ENCODE assay signal across 13 cellular contexts in genomic region chr14:104969741-104970230, GRCh38. TPM values are rescaled to one million over a fixed set of nuclear protein-coding genes. Genes with fewer than 3 reads are reported as not detected.
DNase-seq lines count a peak whose midpoint lies in the region; ATAC-seq, FAIRE-seq and TF ChIP-seq lines count a peak whose summit lies in the region.
"Had no signal": no experiment of that assay in that cellular context is flagged by ENCODE, and none has a peak within 500 bp of the region (broad histone marks: within the 10 kb centered on the region; RNA-seq: fewer than 3 reads in every experiment).

No MANE protein-coding gene starts in this region.

- H4K20me1 ChIP-seq in SK-N-SH (ENCODE audit: insufficient read depth) (no peaks in the 10 kb centered on the region), endothelial cell of umbilical vein (replicated peaks; ENCODE audit: control insufficient read depth, extremely low read depth, insufficient read depth, low read length) (no peaks in the 10 kb centered on the region)

- no peaks in the 10 kb centered on the region for H3K9me2 ChIP-seq in SK-N-SH

- H3K27me3 ChIP-seq in SK-N-SH (ENCODE audit: insufficient read depth) (no peaks in the 10 kb centered on the region), endothelial cell of umbilical vein (ENCODE audit: control insufficient read depth in 2 of 2, insufficient read depth in 2 of 2, low read length in 2 of 2) (no peaks in the 10 kb centered on the region), muscle layer of colon (ENCODE audit: control insufficient read depth in 1 of 2, insufficient read depth in 2 of 2, low read length in 2 of 2) (no peaks in the 10 kb centered on the region), transverse colon (peaks cover 37% of the 10 kb centered on the region)

- peak overlapping the region; percentile 90 for H3K4me2 ChIP-seq in SK-N-SH
- peak overlapping the region; percentile 66 for H3K4me2 ChIP-seq in endothelial cell of umbilical vein (ENCODE audit: insufficient read depth, low read length)

- H3F3A ChIP-seq in SK-N-SH (replicated peaks; ENCODE audit: insufficient read depth) = peaks cover 15% of the 10 kb centered on the region

- TF ChIP-seq POLR2A in endothelial cell of umbilical vein (IDR thresholded peaks at IDR 0.05; ENCODE audit: low read depth, low read length) (no peak), transverse colon (IDR thresholded peaks at IDR 0.05) (no peak)

- peaks cover 74% of the 10 kb centered on the region; the same call in 1 of the 2 replicates for H3K79me2 ChIP-seq in SK-N-SH (ENCODE audit: insufficient read depth)
- peaks cover 38% of the 10 kb centered on the region for H3K79me2 ChIP-seq in endothelial cell of umbilical vein (ENCODE audit: control insufficient read depth, insufficient read depth, low read length)

- no peak for TF ChIP-seq EP300 in SK-N-SH (IDR thresholded peaks at IDR 0.05; ENCODE audit: borderline replicate concordance in 1 of 2, low read depth in 1 of 2, low read length in 1 of 2)
- no peak for TF ChIP-seq EP300 in transverse colon (IDR thresholded peaks at IDR 0.05; ENCODE audit: low read depth)

- peaks cover 36 to 51% of the 10 kb centered on the region in 2 experiments; a peak in 3 of 4 replicates for H3K4me1 ChIP-seq in SK-N-SH (ENCODE audit: control insufficient read depth in 1 of 2, insufficient read depth in 2 of 2, low read depth in 1 of 2, low read length in 1 of 2)
- peaks cover 79% of the 10 kb centered on the region for H3K4me1 ChIP-seq in endothelial cell of umbilical vein (ENCODE audit: control insufficient read depth, extremely low read depth, insufficient read depth, low read length)
- peaks cover 73% of the 10 kb centered on the region for H3K4me1 ChIP-seq in muscle layer of colon (ENCODE audit: insufficient read depth, low read length)
- peaks cover 40 to 69% (median 56%) of the 10 kb centered on the region in 4 donors for H3K4me1 ChIP-seq in transverse colon

- dilution Hi-C loops in endothelial cell of umbilical vein (cut with MboI; ENCODE audit: extremely low pct_ligation_motif_present, low sequenced_read_pairs) = no loop called here

- H3K9ac ChIP-seq in SK-N-SH (peak overlapping the region; percentile 67), endothelial cell of umbilical vein (replicated peaks; ENCODE audit: extremely low read depth, insufficient read depth, low read length) (peak overlapping the region; percentile 32), muscle layer of colon (ENCODE audit: low read length) (peak overlapping the region; percentile 96)

- no peak for ATAC-seq in SK-N-SH treated with all-trans-retinoic acid at 6 μM for 48 hours
- ATAC-seq: activated CD4-positive, alpha-beta T cell treated with anti-CD3 and anti-CD28 coated beads for 36 hours had no signal

- no peaks in the 10 kb centered on the region for H3K9me3 ChIP-seq in SK-N-SH
- no peaks in the 10 kb centered on the region for H3K9me3 ChIP-seq in endothelial cell of umbilical vein (replicated peaks; ENCODE audit: control insufficient read depth, insufficient read depth, low read length)
- no peaks in the 10 kb centered on the region for H3K9me3 ChIP-seq in muscle layer of colon (ENCODE audit: low read length)
- H3K9me3 ChIP-seq in transverse colon = no peaks in the 10 kb centered on the region

- peak overlapping the region; percentile 29 to 51; a peak in 3 of 4 replicates for H3K4me3 ChIP-seq in SK-N-SH (ENCODE audit: low read depth in 2 of 2, low read length in 1 of 2)
- peak overlapping the region; percentile 24 to 59 (median 41) for H3K4me3 ChIP-seq in endothelial cell of umbilical vein (replicated peaks in 1 of 3; ENCODE audit: insufficient read depth in 1 of 3, low read depth in 1 of 3, low read length in 3 of 3)
- H3K4me3 ChIP-seq in muscle layer of colon (ENCODE audit: low read depth in 1 of 2, low read length in 2 of 2) = peak overlapping the region; percentile 65 to 82
- H3K4me3 ChIP-seq in transverse colon = peak overlapping the region; percentile 24 to 32 (median 30)

- peak overlapping the region; percentile 49; the same call in 1 of the 2 replicates for H2AFZ ChIP-seq in SK-N-SH (ENCODE audit: low read depth)
- no peak overlapping the region for H2AFZ ChIP-seq in endothelial cell of umbilical vein (ENCODE audit: low read depth, low read length)

- H3K27ac ChIP-seq in SK-N-SH (ENCODE audit: low read depth in 2 of 2, low read length in 1 of 2) (peak overlapping the region in 1 of 2 experiments; percentile 93; a peak in 2 of 4 replicates), endothelial cell of umbilical vein (ENCODE audit: insufficient read depth, low read depth, low read length) (peak overlapping the region; percentile 89), muscle layer of colon (ENCODE audit: low read depth, low read length) (peak overlapping the region; percentile 96), transverse colon (peak overlapping the region; percentile 80 to 92 (median 88))
- H3K27ac ChIP-seq: 22Rv1 had no signal

- no peak for DNase-seq in SK-N-SH
- DNase-seq in endothelial cell of umbilical vein (ENCODE audit: low read depth, low spot score) = no peak
- no peak for DNase-seq in transverse colon
- no peak for DNase-seq in activated CD8-positive, alpha-beta memory T cell treated with anti-CD3 and anti-CD28 coated beads, Interleukin-2, amount 50 U/mL, for 48 hours
- DNase-seq in globus pallidus (ENCODE audit: low spot score) = no peak
- DNase-seq in OCI-M2 (lab: John Stamatoyannopoulos, UW; ENCODE audit: unreplicated experiment) = no peak
- DNase-seq: activated CD4-positive, alpha-beta T cell treated with anti-CD3 and anti-CD28 coated beads for 36 hours; NCI-H1417 treated with DMSO at 0.1 percent for 48 hours; NCI-H748 treated with DMSO at 0.1 percent for 48 hours had no signal

- CTCF ChIA-PET in SK-N-SH (lab: Yijun Ruan, JAX) (interaction anchor here (0.7 to 11.2 kb wide), 8 partner anchors 35 to 236 kb away, joined by 3 to 284 read pairs (median 5); partner anchors contain the start of gene CDCA4), endothelial cell of umbilical vein (lab: Charles Lee) (interaction anchor here (0.6 to 3.2 kb wide), 17 partner anchors 10 to 201 kb away, joined by 3 to 39 read pairs (median 3); partner anchors contain the start of gene CDCA4)

- no TSS peak for BruUV-seq in endothelial cell of umbilical vein (replicated peaks; lab: Mats Ljungman, UMichigan)

- no peak for TF ChIP-seq RAD21 in SK-N-SH (IDR thresholded peaks at IDR 0.05; ENCODE audit: low read length)

- TF ChIP-seq CTCF in SK-N-SH (IDR thresholded peaks at IDR 0.05) = no peak
- no peak for TF ChIP-seq CTCF in endothelial cell of umbilical vein (IDR thresholded peaks at IDR 0.05; ENCODE audit: extremely low read depth in 1 of 2, insufficient read depth in 1 of 2, low read depth in 1 of 2, low read length in 2 of 2)
- no peak for TF ChIP-seq CTCF in transverse colon (IDR thresholded peaks at IDR 0.05)

- POLR2A ChIA-PET in SK-N-SH (lab: Yijun Ruan, JAX) (no interaction called here), endothelial cell of umbilical vein (lab: Charles Lee) (interaction anchor here (1.4 kb wide), 1 partner anchor 12 kb away, joined by 3 read pairs; no protein-coding TSS in a partner anchor)

- 90% methylated on average over 6 of the region's 10 CpGs for WGBS in SK-N-SH (ENCODE audit: low lambda C conversion rate)
- WGBS in transverse colon (ENCODE audit: low coverage in 1 of 2), 2 donors = 86% methylated on average over 8 of the region's 10 CpGs; no CpG with 5 or more reads in 1 of the 2 donors

- H3K36me3 ChIP-seq in SK-N-SH (replicated peaks in 1 of 2; ENCODE audit: control insufficient read depth in 1 of 2, insufficient read depth in 2 of 2, low read length in 1 of 2) = no peaks in the 10 kb centered on the region
- H3K36me3 ChIP-seq in endothelial cell of umbilical vein (ENCODE audit: control insufficient read depth in 2 of 2, extremely low read depth in 1 of 2, insufficient read depth in 2 of 2, low read length in 2 of 2) = no peaks in the 10 kb centered on the region
- H3K36me3 ChIP-seq in muscle layer of colon (ENCODE audit: insufficient read depth, low read length) = no peaks in the 10 kb centered on the region
- H3K36me3 ChIP-seq in transverse colon = no peaks in the 10 kb centered on the region

- in situ Hi-C loops in transverse colon (cut with MboI; ENCODE audit: low pct_ligation_motif_present in 1 of 4, low pct_unique_long_range_greater_than_20kb in 1 of 4, low sequenced_read_pairs in 3 of 4) = loop anchor here in 2 of 4 donors (5.0 to 10.0 kb wide), 2 partner anchors 73 to 75 kb away; no protein-coding TSS in a partner anchor

- FAIRE-seq in endothelial cell of umbilical vein (lab: Jason Lieb, UNC) = no peak

- H3K9me1 ChIP-seq in endothelial cell of umbilical vein (replicated peaks; ENCODE audit: control insufficient read depth, extremely low read depth, insufficient read depth, low read length) = no peaks in the 10 kb centered on the region

- intact Hi-C loops in endothelial cell of umbilical vein (cut with micrococcal nuclease) = loop anchor here (1.0 to 10.0 kb wide), 3 partner anchors 36 to 205 kb away; partner anchors contain the start of gene JAG2
- intact Hi-C loops in transverse colon (cut with DNase I; ENCODE audit: low total_unique reads) = no loop called here

RNA-seq across cellular contexts. Expression of gene AHNAK2, which starts 8.4 kb away (rescaled TPM):
- polyA plus RNA-seq in SK-N-SH (2012; rRNA removed) (33.5 and 36.6 TPM in 2 replicates), endothelial cell of umbilical vein (16.6 and 17.7 TPM in 2 replicates)
- 22.9 and 24.7 TPM in 2 replicates for polyA plus RNA-seq in SK-N-SH (2012; cell fraction: cytosol; rRNA removed)
- polyA plus RNA-seq in SK-N-SH (2012; cell fraction: nucleus; rRNA removed) = 70.6 and 92.7 TPM in 2 replicates
- total RNA-seq in endothelial cell of umbilical vein (68.7 and 81.9 TPM in 2 replicates), transverse colon (10 to 100 TPM; 19.4 to 75.2 (median 28.5) TPM)
- polyA plus RNA-seq in endothelial cell of umbilical vein (2011; cell fraction: cytosol; rRNA removed) = 20.2 and 20.8 TPM in 2 replicates
- 86.6 and 90.9 TPM in 2 replicates for polyA plus RNA-seq in endothelial cell of umbilical vein (2011; cell fraction: nucleus; rRNA removed)
- 76.1 and 85.2 TPM in 2 replicates for polyA plus RNA-seq in endothelial cell of umbilical vein (2012)
- polyA minus RNA-seq in endothelial cell of umbilical vein = 72.8 and 76.9 TPM in 2 replicates
- polyA minus RNA-seq in endothelial cell of umbilical vein (2011; cell fraction: cytosol; rRNA and poly(A)+ RNA removed) = 25.0 TPM
- 87.1 and 88.1 TPM in 2 replicates for polyA minus RNA-seq in endothelial cell of umbilical vein (2011; cell fraction: nucleus; rRNA and poly(A)+ RNA removed)

RNA-seq across cellular contexts. Expression of gene CLBA1, which starts 15.8 kb away (rescaled TPM):
- 18.5 and 21.4 TPM in 2 replicates for polyA plus RNA-seq in SK-N-SH (2012; rRNA removed)
- polyA plus RNA-seq in SK-N-SH (2012; cell fraction: cytosol; rRNA removed) = 15.0 and 15.3 TPM in 2 replicates
- polyA plus RNA-seq in SK-N-SH (2012; cell fraction: nucleus; rRNA removed) = 72.4 and 86.2 TPM in 2 replicates
- total RNA-seq in endothelial cell of umbilical vein = 5.3 and 5.6 TPM in 2 replicates
- 4.9 and 5.2 TPM in 2 replicates for polyA plus RNA-seq in endothelial cell of umbilical vein
- polyA plus RNA-seq in endothelial cell of umbilical vein (2011; cell fraction: cytosol; rRNA removed) = 4.7 and 5.5 TPM in 2 replicates
- polyA plus RNA-seq in endothelial cell of umbilical vein (2011; cell fraction: nucleus; rRNA removed) = 8.2 and 8.8 TPM in 2 replicates
- 3.3 and 4.7 TPM in 2 replicates for polyA plus RNA-seq in endothelial cell of umbilical vein (2012)
- polyA minus RNA-seq in endothelial cell of umbilical vein = 2.5 and 3.0 TPM in 2 replicates
- polyA minus RNA-seq in endothelial cell of umbilical vein (2011; cell fraction: cytosol; rRNA and poly(A)+ RNA removed) = 5.3 TPM
- 2.5 and 3.0 TPM in 2 replicates for polyA minus RNA-seq in endothelial cell of umbilical vein (2011; cell fraction: nucleus; rRNA and poly(A)+ RNA removed)
- total RNA-seq in transverse colon = 1 to 10 TPM in 3 of 4 donors, under 1 TPM in 1; 0.40 to 6.7 (median 5.3) TPM

RNA-seq across cellular contexts. Expression of gene PLD4, which starts 45.1 kb away (rescaled TPM):
- polyA plus RNA-seq in SK-N-SH (2012; rRNA removed) (0.02 TPM in 2 replicates), endothelial cell of umbilical vein (0.01 and 0.03 TPM in 2 replicates)
- polyA plus RNA-seq in SK-N-SH (2012; cell fraction: cytosol; rRNA removed) = not detected in 2 replicates
- polyA plus RNA-seq in SK-N-SH (2012; cell fraction: nucleus; rRNA removed) = 0.14 and 0.19 TPM in 2 replicates
- total RNA-seq in endothelial cell of umbilical vein (0.05 and 0.11 TPM in 2 replicates), transverse colon (1 to 10 TPM in 2 of 4 donors, not detected in 2; 1.1 TPM)
- 0.01 TPM in 1 of 2 replicates, not detected in the other for polyA plus RNA-seq in endothelial cell of umbilical vein (2011; cell fraction: cytosol; rRNA removed)
- polyA plus RNA-seq in endothelial cell of umbilical vein (2011; cell fraction: nucleus; rRNA removed) = 0.11 and 0.18 TPM in 2 replicates
- not detected in 2 replicates for polyA plus RNA-seq in endothelial cell of umbilical vein (2012)
- 0.11 and 0.15 TPM in 2 replicates for polyA minus RNA-seq in endothelial cell of umbilical vein
- polyA minus RNA-seq in endothelial cell of umbilical vein (2011; cell fraction: cytosol; rRNA and poly(A)+ RNA removed) = not detected
- polyA minus RNA-seq in endothelial cell of umbilical vein (2011; cell fraction: nucleus; rRNA and poly(A)+ RNA removed) = 0.14 TPM in 1 of 2 replicates, not detected in the other
- total RNA-seq: activated CD4-positive, alpha-beta T cell treated with anti-CD3 and anti-CD28 coated beads for 36 hours; H9 had no signal

RNA-seq across cellular contexts. Expression of gene CDCA4, which starts 51.1 kb away (rescaled TPM):
- polyA plus RNA-seq in SK-N-SH (2012; rRNA removed) (23.7 and 26.8 TPM in 2 replicates), endothelial cell of umbilical vein (29.9 and 35.5 TPM in 2 replicates)
- 15.1 and 21.2 TPM in 2 replicates for polyA plus RNA-seq in SK-N-SH (2012; cell fraction: cytosol; rRNA removed)
- polyA plus RNA-seq in SK-N-SH (2012; cell fraction: nucleus; rRNA removed) = 15.7 and 19.5 TPM in 2 replicates
- total RNA-seq in endothelial cell of umbilical vein (44.5 and 46.3 TPM in 2 replicates), transverse colon (1 to 10 TPM in 3 of 4 donors, under 1 TPM in 1; 0.80 to 7.5 (median 4.5) TPM)
- polyA plus RNA-seq in endothelial cell of umbilical vein (2011; cell fraction: cytosol; rRNA removed) = 25.0 and 29.3 TPM in 2 replicates
- polyA plus RNA-seq in endothelial cell of umbilical vein (2011; cell fraction: nucleus; rRNA removed) = 16.5 and 17.0 TPM in 2 replicates
- 21.2 and 29.7 TPM in 2 replicates for polyA plus RNA-seq in endothelial cell of umbilical vein (2012)
- polyA minus RNA-seq in endothelial cell of umbilical vein = 17.8 and 19.9 TPM in 2 replicates
- 25.6 TPM for polyA minus RNA-seq in endothelial cell of umbilical vein (2011; cell fraction: cytosol; rRNA and poly(A)+ RNA removed)
- polyA minus RNA-seq in endothelial cell of umbilical vein (2011; cell fraction: nucleus; rRNA and poly(A)+ RNA removed) = 7.7 and 8.7 TPM in 2 replicates

Comparison
In these comparisons a context has a peak if more than half of its experiments do, and no peak if none do; other contexts are left out.
1. H3K9ac ChIP-seq: peak in every context shown above with its lines; median percentile 96 in muscle layer of colon; 67 in SK-N-SH; 32 in endothelial cell of umbilical vein.